Comparison of ENCODE assay signal across 11 cellular contexts in the genomic region with DNA sequence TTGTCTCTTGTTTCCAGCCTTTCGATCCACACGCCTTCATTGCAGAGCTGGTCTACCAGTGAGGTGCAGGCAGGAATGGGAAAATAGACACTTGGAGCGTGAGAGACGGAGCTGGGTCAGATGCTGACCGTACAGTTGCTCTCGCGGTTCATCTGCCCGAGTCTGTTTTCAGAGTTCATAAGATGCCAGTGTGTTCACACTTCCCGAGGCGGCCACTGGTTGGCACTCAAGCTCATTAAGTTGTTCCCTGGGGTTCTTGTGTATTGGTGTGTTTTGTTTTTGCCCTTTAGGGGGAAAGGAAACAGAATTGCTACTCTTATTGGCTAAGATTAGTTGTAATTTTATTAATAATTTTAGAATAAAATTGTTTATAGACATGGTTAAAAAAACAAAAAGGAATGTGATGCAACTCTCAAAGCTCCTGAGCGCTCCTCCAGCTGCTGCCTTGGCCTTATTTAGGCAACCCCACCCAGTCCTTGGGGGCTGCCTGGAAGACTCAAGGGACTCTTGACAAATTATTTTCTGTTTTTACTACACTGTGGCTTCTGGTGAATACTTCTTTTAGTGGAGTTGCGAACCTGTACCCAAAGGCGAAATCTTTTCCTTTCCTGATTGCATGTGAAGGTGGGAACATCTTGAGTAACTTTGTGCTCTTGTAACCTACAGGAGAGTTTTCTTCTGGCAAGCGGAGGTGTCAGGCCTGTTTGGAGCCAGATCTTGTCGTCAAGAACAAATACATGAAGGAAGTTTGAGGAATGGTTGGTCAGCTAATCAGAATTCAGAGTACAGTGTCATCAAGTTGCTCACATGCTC.
DNase-seq lines count a peak whose midpoint lies in the region; ATAC-seq and TF ChIP-seq lines count a peak whose summit lies in the region.
"Had no signal": no experiment of that assay in that cellular context is flagged by ENCODE, and none has a peak within 500 bp of the region (broad histone marks: within the 10 kb centered on the region; RNA-seq: fewer than 3 reads in every experiment).

No MANE protein-coding gene starts in this region.

- no peaks in the 10 kb centered on the region for H3K27me3 ChIP-seq in ovary

- TF ChIP-seq CTCF in ovary (IDR thresholded peaks at IDR 0.05), result peak in 1 of 3 donors; percentile 30

- ATAC-seq in GM18868 (IDR thresholded peaks at IDR 0.05; ENCODE audit: unreplicated experiment), result no peak
- ATAC-seq in HG02885 (IDR thresholded peaks at IDR 0.05; ENCODE audit: poor library complexity, unreplicated experiment), result no peak
- no peak for ATAC-seq in HG03196 (IDR thresholded peaks at IDR 0.05; ENCODE audit: unreplicated experiment)
- no peak for ATAC-seq in GM19324 (IDR thresholded peaks at IDR 0.05; ENCODE audit: low FRiP score, unreplicated experiment)

- 68 to 81% (median 72%) methylated on average over 15 of the region's 15 CpGs for WGBS in ovary, 3 donors

- no peak for TF ChIP-seq POLR2A in erythroblast (IDR thresholded peaks at IDR 0.05; ENCODE audit: low read length)
- TF ChIP-seq POLR2A in ovary (IDR thresholded peaks at IDR 0.05), result no peak

- H3K27ac ChIP-seq in ovary, result no peak overlapping the region

- intact Hi-C loops in ovary (cut with DNase I), result loop anchor here in 3 of 4 donors (5.0 to 10.0 kb wide), 2 partner anchors 145 to 437 kb away; partner anchors contain the start of gene MAST4 (in 2 of the 3)

- H3K4me1 ChIP-seq in ovary (ENCODE audit: insufficient read depth), result peaks cover 10% of the 10 kb centered on the region

- DNase-seq in ELR (ENCODE audit: low read depth), result peak; percentile 18
- peak; percentile 7 for DNase-seq in NCI-H460 (ENCODE audit: extremely low read depth, low read depth)
- peak; percentile 19 to 27 for DNase-seq in erythroblast (lab: John Stamatoyannopoulos, UW)
- peak; percentile 29 to 61 (median 45) for DNase-seq in ovary
- DNase-seq: activated CD8-positive, alpha-beta memory T cell treated with anti-CD3 and anti-CD28 coated beads, Interleukin-2, amount 50 U/mL, for 4 hours; NCI-H1092 treated with DMSO at 0.1 percent for 48 hours; stimulated activated CD4-positive, alpha-beta T cell treated with anti-CD3 and anti-CD28 coated beads, Interleukin-12 subunit alpha, Interleukin-12 subunit beta, amount 100 ng/mL, for 4 hours had no signal

- H3K4me3 ChIP-seq in ovary, result no peak overlapping the region

- TF ChIP-seq EP300 in ovary (IDR thresholded peaks at IDR 0.05), result no peak

- no peaks in the 10 kb centered on the region for H3K36me3 ChIP-seq in ovary

- no peaks in the 10 kb centered on the region for H3K9me3 ChIP-seq in ovary
